18 cellular contexts compared by ENCODE assay signal in the genomic region with DNA sequence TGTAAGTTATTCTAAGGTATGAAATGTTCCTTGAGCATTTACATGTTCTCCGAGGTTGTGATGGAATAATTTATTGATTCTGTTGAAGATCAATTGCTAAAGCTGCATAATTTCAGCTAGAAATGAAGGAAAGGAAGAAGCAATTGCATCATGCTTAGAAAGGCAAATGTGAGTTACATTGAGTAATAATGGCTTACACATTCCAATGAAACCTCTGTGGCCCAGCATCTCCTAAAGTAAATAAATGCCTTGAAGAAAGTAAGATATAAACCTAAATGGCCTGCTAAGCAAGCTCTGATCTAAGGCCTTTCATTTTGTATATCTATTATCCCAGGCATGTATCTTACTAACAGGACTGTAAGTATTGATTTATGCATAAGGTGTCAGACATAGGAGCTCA.
DNase-seq lines count a peak whose midpoint lies in the region; ATAC-seq, FAIRE-seq and TF ChIP-seq lines count a peak whose summit lies in the region.
"Had no signal": no experiment of that assay in that cellular context is flagged by ENCODE, and none has a peak within 500 bp of the region (broad histone marks: within the 10 kb centered on the region; RNA-seq: fewer than 3 reads in every experiment).

No MANE protein-coding gene starts in this region.

- peak overlapping the region; percentile 78 for H3K27ac Mint-ChIP-seq in astrocyte (ENCODE audit: unreplicated experiment)
- no peak overlapping the region for H3K27ac Mint-ChIP-seq in activated T-helper 17 cell treated with anti-CD3 and anti-CD28 coated beads, Interleukin-2, amount 50 U/mL, for 72 hours
- H3K27ac Mint-ChIP-seq: activated CD4-positive, alpha-beta T cell treated with anti-CD3 and anti-CD28 coated beads, Interleukin-2, amount 10 ng/mL, durations not matched to agents 24 days and 14 days; naive thymus-derived CD4-positive, alpha-beta T cell had no signal

- no peak overlapping the region for H3K27ac ChIP-seq in astrocyte (ENCODE audit: low read depth, low read length)
- H3K27ac ChIP-seq: A549, colonic mucosa had no signal

- H3K4me1 ChIP-seq in astrocyte (ENCODE audit: insufficient read depth, low read length): peaks cover 2% of the 10 kb centered on the region
- H3K4me1 ChIP-seq: A549, Caco-2, colonic mucosa had no signal

- no peak for TF ChIP-seq CTCF in AG04449 (IDR thresholded peaks at IDR 0.05; ENCODE audit: insufficient read depth, low read length, missing control alignments)
- no peak for TF ChIP-seq CTCF in astrocyte (IDR thresholded peaks at IDR 0.05; ENCODE audit: insufficient read depth, low read depth, low read length)
- no peak for TF ChIP-seq CTCF in fibroblast of villous mesenchyme (IDR thresholded peaks at IDR 0.05; ENCODE audit: insufficient read depth, low read depth, low read length)

- H3K9me3 Mint-ChIP-seq in astrocyte (ENCODE audit: unreplicated experiment): no peaks in the 10 kb centered on the region
- H3K9me3 Mint-ChIP-seq in activated T-helper 17 cell treated with anti-CD3 and anti-CD28 coated beads, Interleukin-2, amount 50 U/mL, for 72 hours: no peaks in the 10 kb centered on the region
- H3K9me3 Mint-ChIP-seq: activated CD4-positive, alpha-beta T cell treated with anti-CD3 and anti-CD28 coated beads, Interleukin-2, amount 10 ng/mL, durations not matched to agents 24 days and 14 days had no signal

- DNase-seq in AG04449 (ENCODE audit: low read depth, low spot score): peak; percentile 44
- peak; percentile 43 for DNase-seq in HS-5 (ENCODE audit: low read depth)
- DNase-seq in astrocyte (ENCODE audit: low read depth): peak; percentile 70
- peak; percentile 87 for DNase-seq in fibroblast of villous mesenchyme (ENCODE audit: low read depth)
- DNase-seq in NCI-H510A treated with DMSO at 0.1 percent for 48 hours (lab: John Stamatoyannopoulos, UW): no peak
- DNase-seq in T-helper 2 cell: no peak
- DNase-seq: activated CD4-positive, alpha-beta T cell treated with anti-CD3 and anti-CD28 coated beads, Interleukin-2, amount 10 ng/mL, durations not matched to agents 24 days and 14 days; activated T-cell treated with anti-CD3 and anti-CD28 coated beads, Interleukin-2, amount 50 U/mL, for 1 hour; colonic mucosa; naive thymus-derived CD4-positive, alpha-beta T cell; NCI-H1048; SHP77 treated with DMSO at 0.1 percent for 48 hours had no signal

- ATAC-seq in GM21619 (IDR thresholded peaks at IDR 0.05; ENCODE audit: unreplicated experiment): no peak
- ATAC-seq in activated T-helper 17 cell treated with anti-CD3 and anti-CD28 coated beads, Interleukin-2, amount 50 U/mL, for 72 hours (replicated peaks): no peak
- ATAC-seq: A549; esophagus mucosa; naive thymus-derived CD4-positive, alpha-beta T cell had no signal

- no peak overlapping the region for H2AFZ ChIP-seq in astrocyte (ENCODE audit: low read depth, low read length)

- no peaks in the 10 kb centered on the region for H3K36me3 Mint-ChIP-seq in astrocyte (ENCODE audit: low read depth, unreplicated experiment)
- no peaks in the 10 kb centered on the region for H3K36me3 Mint-ChIP-seq in activated T-helper 17 cell treated with anti-CD3 and anti-CD28 coated beads, Interleukin-2, amount 50 U/mL, for 72 hours (ENCODE audit: low read depth)
- H3K36me3 Mint-ChIP-seq: naive thymus-derived CD4-positive, alpha-beta T cell had no signal

- no peaks in the 10 kb centered on the region for H3K9me3 ChIP-seq in astrocyte (ENCODE audit: insufficient read depth, low read depth, low read length)
- H3K9me3 ChIP-seq: A549, Caco-2, colonic mucosa had no signal

- POLR2A ChIA-PET in AG04449 (lab: Yijun Ruan, JAX): interaction anchor here (1.2 kb wide), 1 partner anchor 19 kb away, joined by 3 read pairs; no protein-coding TSS in a partner anchor

- no peaks in the 10 kb centered on the region for H4K20me1 ChIP-seq in astrocyte (ENCODE audit: insufficient read depth, low read length)

- H3K4me2 ChIP-seq in astrocyte (ENCODE audit: low read length): peak overlapping the region; percentile 16
- H3K4me2 ChIP-seq: A549 had no signal

- H3K79me2 ChIP-seq in astrocyte (ENCODE audit: insufficient read depth, low read length): no peaks in the 10 kb centered on the region

- CTCF ChIA-PET in AG04449 (lab: Yijun Ruan, JAX): interaction anchor here (1.5 kb wide), 1 partner anchor 9 kb away, joined by 4 read pairs; no protein-coding TSS in a partner anchor

- no peak overlapping the region for H3K9ac ChIP-seq in astrocyte (ENCODE audit: low read length)

- peaks cover 8% of the 10 kb centered on the region for H3K4me1 Mint-ChIP-seq in astrocyte (ENCODE audit: low read depth, unreplicated experiment)
- H3K4me1 Mint-ChIP-seq in activated T-helper 17 cell treated with anti-CD3 and anti-CD28 coated beads, Interleukin-2, amount 50 U/mL, for 72 hours: no peaks in the 10 kb centered on the region
- H3K4me1 Mint-ChIP-seq: activated CD4-positive, alpha-beta T cell treated with anti-CD3 and anti-CD28 coated beads, Interleukin-2, amount 10 ng/mL, durations not matched to agents 24 days and 14 days; naive thymus-derived CD4-positive, alpha-beta T cell had no signal

- H3K36me3 ChIP-seq in astrocyte (ENCODE audit: insufficient read depth, low read length): no peaks in the 10 kb centered on the region
- H3K36me3 ChIP-seq: colonic mucosa had no signal

- no peak overlapping the region for H3K4me3 Mint-ChIP-seq in astrocyte (ENCODE audit: unreplicated experiment)
- H3K4me3 Mint-ChIP-seq in activated T-helper 17 cell treated with anti-CD3 and anti-CD28 coated beads, Interleukin-2, amount 50 U/mL, for 72 hours: no peak overlapping the region
- H3K4me3 Mint-ChIP-seq: activated CD4-positive, alpha-beta T cell treated with anti-CD3 and anti-CD28 coated beads, Interleukin-2, amount 10 ng/mL, durations not matched to agents 24 days and 14 days; naive thymus-derived CD4-positive, alpha-beta T cell had no signal

- H3K4me3 ChIP-seq in AG04449 (ENCODE audit: low read depth, low read length) (no peak overlapping the region), astrocyte (ENCODE audit: insufficient read depth, low read depth, low read length) (no peak overlapping the region), fibroblast of villous mesenchyme (ENCODE audit: low read depth, low read length) (no peak overlapping the region)
- H3K4me3 ChIP-seq: A549, colonic mucosa had no signal

- FAIRE-seq in astrocyte (lab: Jason Lieb, UNC): peak; percentile 55
- FAIRE-seq: A549, GM18507 had no signal

- H3K27me3 ChIP-seq in astrocyte (ENCODE audit: insufficient read depth, low read length): no peaks in the 10 kb centered on the region
- H3K27me3 ChIP-seq: colonic mucosa had no signal

- no peaks in the 10 kb centered on the region for H3K27me3 Mint-ChIP-seq in astrocyte (ENCODE audit: low read depth, unreplicated experiment)
- no peaks in the 10 kb centered on the region for H3K27me3 Mint-ChIP-seq in activated T-helper 17 cell treated with anti-CD3 and anti-CD28 coated beads, Interleukin-2, amount 50 U/mL, for 72 hours
- H3K27me3 Mint-ChIP-seq: activated CD4-positive, alpha-beta T cell treated with anti-CD3 and anti-CD28 coated beads, Interleukin-2, amount 10 ng/mL, durations not matched to agents 24 days and 14 days; naive thymus-derived CD4-positive, alpha-beta T cell had no signal

Comparison
In these comparisons a context has a peak if more than half of its experiments do, and no peak if none do; other contexts are left out.
1. DNase-seq: peak in AG04449 (single experiment), HS-5 (single experiment), astrocyte (single experiment) and fibroblast of villous mesenchyme (single experiment); none in NCI-H510A treated with DMSO at 0.1 percent for 48 hours (single experiment) and T-helper 2 cell (0 of 5).